8 cellular contexts compared by ENCODE assay signal in the genomic region with DNA sequence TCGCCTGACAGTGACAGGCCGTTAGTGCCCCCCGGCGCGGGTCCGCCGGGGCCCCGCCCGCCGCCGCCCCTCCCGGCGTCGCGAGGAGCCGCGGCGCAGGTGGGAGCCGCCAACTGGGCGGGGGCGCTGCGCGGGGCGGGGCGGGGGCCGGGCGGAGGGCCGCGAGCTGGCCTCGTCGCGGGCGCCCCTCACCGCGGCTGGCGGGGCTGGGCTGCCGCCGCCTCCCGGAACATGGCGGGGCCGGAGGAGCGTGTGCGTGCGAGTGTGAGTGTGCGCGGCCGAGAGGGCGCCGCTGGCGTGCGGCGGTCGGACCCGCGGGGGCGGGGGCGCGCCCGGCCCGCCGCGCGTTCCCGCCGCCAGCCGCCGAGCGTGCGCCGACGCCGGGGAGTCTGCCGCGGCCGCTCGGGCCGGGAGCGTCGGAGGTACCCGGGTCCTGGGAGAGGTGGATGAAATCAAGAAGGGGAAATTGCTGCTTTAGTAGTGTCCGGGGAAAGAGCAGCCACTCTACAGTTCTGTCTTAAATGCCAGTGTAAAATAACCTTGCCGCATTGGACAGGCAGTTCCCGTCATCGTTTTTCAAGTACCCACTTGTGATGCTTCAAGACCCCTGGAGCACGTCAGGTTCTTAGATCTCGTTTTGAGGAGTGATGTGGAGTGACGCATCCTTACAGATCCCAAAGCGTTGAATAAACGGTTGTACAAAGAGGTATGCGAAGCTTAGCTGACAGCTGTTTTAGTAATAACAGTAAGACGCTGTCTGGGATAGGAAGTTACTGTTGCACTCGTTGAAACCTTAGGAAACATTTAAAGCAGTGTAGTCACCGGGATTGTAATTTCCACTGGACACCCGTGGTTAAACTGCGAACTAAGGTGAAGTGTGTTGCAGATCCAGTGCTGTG. TPM values are rescaled to one million over a fixed set of nuclear protein-coding genes. Genes with fewer than 3 reads are reported as not detected.
A peak's percentile ranks its signal among the peaks of the same experiment; 100 is the strongest.
DNase-seq lines count a peak whose midpoint lies in the region; ATAC-seq, FAIRE-seq and TF ChIP-seq lines count a peak whose summit lies in the region.

No MANE protein-coding gene starts in this region.

- ATAC-seq in GM21723 (IDR thresholded peaks at IDR 0.05; ENCODE audit: unreplicated experiment) (peak; percentile 36), RWPE2 (ENCODE audit: low read depth) (peak; percentile 27), thoracic aorta (ENCODE audit: insufficient number of reproducible peaks, low FRiP score, low read depth) (peak; percentile 39)

- H3K4me3 ChIP-seq in RWPE2 (ENCODE audit: severe bottlenecking) (peak overlapping the region; percentile 80), thoracic aorta (peak overlapping the region; percentile 91)

- H3K36me3 ChIP-seq in RWPE2 (ENCODE audit: low read depth) (peaks cover 15% of the 10 kb centered on the region), thoracic aorta (no peaks in the 10 kb centered on the region)

- peaks cover 30% of the 10 kb centered on the region for H3K4me1 ChIP-seq in RWPE2 (ENCODE audit: insufficient read depth, poor library complexity, severe bottlenecking)
- H3K4me1 ChIP-seq in thoracic aorta (ENCODE audit: control insufficient read depth in 1 of 2, low read depth in 2 of 2) = peaks cover 36 to 51% of the 10 kb centered on the region in 2 donors

- no peak for TF ChIP-seq CTCF in RWPE2 (IDR thresholded peaks at IDR 0.05; ENCODE audit: poor library complexity, severe bottlenecking)
- no peak for TF ChIP-seq CTCF in thoracic aorta (IDR thresholded peaks at IDR 0.05)

- H3K9me3 ChIP-seq in RWPE2 (ENCODE audit: severe bottlenecking) (no peaks in the 10 kb centered on the region), thoracic aorta (no peaks in the 10 kb centered on the region)

- DNase-seq in EH (ENCODE audit: low read depth) (peak; percentile 80), KBM-7 (peak; percentile 73), RWPE2 (ENCODE audit: low spot score) (peak; percentile 63), frontal cortex (ENCODE audit: low spot score in 2 of 2) (peak; percentile 74 to 83), nucleus accumbens (lab: John Stamatoyannopoulos, UW) (peak in 43 of 56 donors; percentile 20 to 81 (median 58)), thoracic aorta (ENCODE audit: low spot score) (no peak)
- peak; percentile 76 for DNase-seq in activated naive CD4-positive, alpha-beta T cell treated with Interleukin-2 at 50 U/mL for 16 hours

- in situ Hi-C loops in KBM-7 (cut with MboI; ENCODE audit: low pct_unique_long_range_greater_than_20kb, low sequenced_read_pairs) = no loop called here

- peak overlapping the region; percentile 93 for H3K27ac ChIP-seq in RWPE2 (ENCODE audit: poor library complexity, severe bottlenecking)
- H3K27ac ChIP-seq in thoracic aorta = peak overlapping the region; percentile 94

- FAIRE-seq in frontal cortex (lab: Jason Lieb, UNC) = no peak

- H3K27me3 ChIP-seq in RWPE2 (ENCODE audit: insufficient read depth, poor library complexity, severe bottlenecking) (no peaks in the 10 kb centered on the region), thoracic aorta (replicated peaks; ENCODE audit: insufficient read depth) (no peaks in the 10 kb centered on the region)

RNA-seq across cellular contexts. Expression of gene ANKRD12, which starts 0.8 kb away (rescaled TPM):
- 135 TPM for total RNA-seq in frontal cortex
- total RNA-seq in thoracic aorta = 10 to 100 TPM; 35.6 to 70.3 TPM

RNA-seq across cellular contexts. Expression of gene NDUFV2, which starts 34.9 kb away (rescaled TPM):
- total RNA-seq in frontal cortex (85.2 TPM), thoracic aorta (10 to 100 TPM; 44.0 to 94.9 TPM)
